25 cellular contexts compared by ENCODE assay signal in the genomic region with DNA sequence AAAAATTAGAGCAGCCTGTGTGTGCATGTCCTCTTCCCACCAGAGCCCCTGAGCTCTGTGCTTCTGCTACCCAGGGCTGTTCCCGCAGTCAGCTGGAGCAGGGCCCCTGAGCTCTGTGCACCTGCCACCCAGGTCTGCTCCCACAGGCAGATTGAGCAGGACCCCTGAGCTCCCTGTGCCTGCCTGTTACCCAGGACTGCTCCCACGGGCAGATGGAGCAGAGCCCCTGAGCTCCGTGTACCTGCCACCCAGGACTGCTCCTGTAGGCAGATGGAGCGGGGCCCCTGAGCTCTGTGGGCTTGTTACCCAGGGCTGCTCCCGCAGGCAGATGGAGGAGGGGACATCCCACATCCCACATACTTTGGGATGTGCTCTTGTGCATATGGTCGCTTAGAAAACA.
DNase-seq lines count a peak whose midpoint lies in the region; ATAC-seq, FAIRE-seq and TF ChIP-seq lines count a peak whose summit lies in the region.
"Had no signal": no experiment of that assay in that cellular context is flagged by ENCODE, and none has a peak within 500 bp of the region (broad histone marks: within the 10 kb centered on the region; RNA-seq: fewer than 3 reads in every experiment).

No MANE protein-coding gene starts in this region.

- H3K27ac ChIP-seq in H1 (ENCODE audit: low read depth, low read length) (no peak overlapping the region), lung (ENCODE audit: low read depth in 1 of 2, low read length in 1 of 2) (no peak overlapping the region), vagina (no peak overlapping the region)
- no peak overlapping the region for H3K27ac ChIP-seq in CD4-positive, alpha-beta T cell (ENCODE audit: low read depth, low read length)
- H3K27ac ChIP-seq: C4-2B, HL-60, SJSA1 had no signal

- peak overlapping the region; percentile 38 for H2BK120ac ChIP-seq in H1 (replicated peaks; ENCODE audit: low read depth, low read length)

- no peak overlapping the region for H4K5ac ChIP-seq in H1 (ENCODE audit: insufficient read length, low read depth, low read length)

- TF ChIP-seq EP300 in H1 (IDR thresholded peaks at IDR 0.05; ENCODE audit: borderline replicate concordance in 1 of 2, low read depth in 2 of 2, low read length in 2 of 2): no peak

- H3K36me3 Mint-ChIP-seq in activated naive CD4-positive, alpha-beta T cell treated with anti-CD3 and anti-CD28 coated beads, Interleukin-2, amount 50 U/mL, for 24 hours: no peaks in the 10 kb centered on the region
- no peaks in the 10 kb centered on the region for H3K36me3 Mint-ChIP-seq in CD4-positive, alpha-beta T cell (ENCODE audit: low read depth)

- no peaks in the 10 kb centered on the region for H3K27me3 Mint-ChIP-seq in activated naive CD4-positive, alpha-beta T cell treated with anti-CD3 and anti-CD28 coated beads, Interleukin-2, amount 50 U/mL, for 24 hours
- H3K27me3 Mint-ChIP-seq in CD4-positive, alpha-beta T cell: peaks cover 5% of the 10 kb centered on the region

- 91% methylated on average over 6 of the region's 6 CpGs; no CpG with 5 or more reads in 1 of the 2 experiments for WGBS in H1 (ENCODE audit: extremely low coverage in 1 of 2, insufficient coverage in 1 of 2, insufficient read length in 1 of 2, insufficient replicate concordance in 2 of 2, low coverage in 1 of 2, low lambda C conversion rate in 2 of 2, missing lambda C conversion rate in 1 of 2), 2 experiments
- 59 to 63% methylated on average over 6 of the region's 6 CpGs for WGBS in lung, 2 donors

- H3K79me2 ChIP-seq in H1 (ENCODE audit: control insufficient read depth in 1 of 2, insufficient read depth in 2 of 2, low read length in 2 of 2): no peaks in the 10 kb centered on the region

- H3K4me1 ChIP-seq in H1 (replicated peaks in 1 of 4; ENCODE audit: control insufficient read depth in 3 of 4, insufficient read depth in 4 of 4, low read length in 3 of 4) (no peaks in the 10 kb centered on the region; a peak in 1 of 7 replicates), lung (ENCODE audit: control insufficient read depth in 2 of 2, insufficient read depth in 2 of 2, low read length in 2 of 2) (no peaks in the 10 kb centered on the region), vagina (no peaks in the 10 kb centered on the region)
- H3K4me1 ChIP-seq: SJSA1 had no signal

- H4K91ac ChIP-seq in H1 (replicated peaks; ENCODE audit: insufficient read length, low read length): peak overlapping the region; percentile 38

- no peaks in the 10 kb centered on the region for H3K4me1 Mint-ChIP-seq in activated naive CD4-positive, alpha-beta T cell treated with anti-CD3 and anti-CD28 coated beads, Interleukin-2, amount 50 U/mL, for 24 hours
- H3K4me1 Mint-ChIP-seq in CD4-positive, alpha-beta T cell (ENCODE audit: low read depth): no peaks in the 10 kb centered on the region

- H3K9me3 Mint-ChIP-seq in activated naive CD4-positive, alpha-beta T cell treated with anti-CD3 and anti-CD28 coated beads, Interleukin-2, amount 50 U/mL, for 24 hours: no peaks in the 10 kb centered on the region
- no peaks in the 10 kb centered on the region for H3K9me3 Mint-ChIP-seq in CD4-positive, alpha-beta T cell

- H3K4me2 ChIP-seq in H1 (ENCODE audit: insufficient read depth in 1 of 2, low read depth in 2 of 2, low read length in 2 of 2): no peak overlapping the region

- H3K4ac ChIP-seq in H1 (replicated peaks; ENCODE audit: insufficient read length, low read depth, low read length): no peak overlapping the region

- no peaks in the 10 kb centered on the region for H3K79me1 ChIP-seq in H1 (ENCODE audit: low read depth, low read length)

- H3K9me3 ChIP-seq in H1 (ENCODE audit: insufficient read depth in 2 of 2, low read depth in 1 of 2, low read length in 1 of 2): no peaks in the 10 kb centered on the region
- peaks cover 0 to 6% of the 10 kb centered on the region in 2 donors for H3K9me3 ChIP-seq in lung (ENCODE audit: control insufficient read depth in 2 of 2, insufficient read depth in 1 of 2, low read length in 1 of 2)
- H3K9me3 ChIP-seq in vagina: no peaks in the 10 kb centered on the region
- no peaks in the 10 kb centered on the region for H3K9me3 ChIP-seq in CD4-positive, alpha-beta T cell (ENCODE audit: control insufficient read depth, low read length)
- H3K9me3 ChIP-seq: SJSA1 had no signal

- no peaks in the 10 kb centered on the region for H3K27me3 ChIP-seq in H1 (replicated peaks in 1 of 4; ENCODE audit: control insufficient read depth in 3 of 4, extremely low read depth in 1 of 4, insufficient read depth in 3 of 4, low read length in 3 of 4)
- H3K27me3 ChIP-seq in lung (ENCODE audit: control insufficient read depth, insufficient read depth): no peaks in the 10 kb centered on the region
- H3K27me3 ChIP-seq in vagina: no peaks in the 10 kb centered on the region
- H3K27me3 ChIP-seq in CD4-positive, alpha-beta T cell (ENCODE audit: control insufficient read depth, insufficient read depth, low read length): no peaks in the 10 kb centered on the region

- no peak for DNase-seq in activated naive CD4-positive, alpha-beta T cell (lab: John Stamatoyannopoulos, UW)
- DNase-seq in H1 (ENCODE audit: low read depth in 1 of 2, low spot score in 2 of 2) (peak in 1 of 2 experiments; percentile 45), lung (ENCODE audit: low spot score) (no peak), vagina (ENCODE audit: extremely low spot score in 2 of 2) (peak; percentile 55 to 80)
- no peak for DNase-seq in CD4-positive, alpha-beta T cell
- DNase-seq: AML-193; DMS53; GDM1; H7; KBM-7; MM.1S; NCI-H1048; NCI-H1436; NCI-H1930; NCI-H510A; NK-92 treated with Interleukin-12 subunit alpha and Interleukin-12 subunit beta, amount 100 ng/mL, for 24 hours had no signal

- TF ChIP-seq RAD21 in H1 (IDR thresholded peaks at IDR 0.05 in 1 of 2, conservative IDR thresholded peaks at IDR 0.05 in 1 of 2; ENCODE audit: low read depth in 2 of 2, low read length in 2 of 2): no peak

- H3K18ac ChIP-seq in H1 (ENCODE audit: extremely low read depth, low read length): no peak overlapping the region

- H3K9ac ChIP-seq in H1 (replicated peaks in 1 of 4; ENCODE audit: extremely low read depth in 1 of 4, low read depth in 3 of 4, low read length in 3 of 4): no peak overlapping the region

- no peak overlapping the region for H3K56ac ChIP-seq in H1 (replicated peaks; ENCODE audit: insufficient read length, low read depth, low read length)

- H2BK15ac ChIP-seq in H1 (ENCODE audit: low read length): no peak overlapping the region

- intact Hi-C loops in vagina (cut with DNase I): no loop called here
- intact Hi-C loops in CD4-positive, alpha-beta T cell (cut with DNase I, micrococcal nuclease): no loop called here

- no peak overlapping the region for H2AFZ ChIP-seq in H1 (ENCODE audit: low read length)

- H3K4me3 Mint-ChIP-seq in activated naive CD4-positive, alpha-beta T cell treated with anti-CD3 and anti-CD28 coated beads, Interleukin-2, amount 50 U/mL, for 24 hours: no peak overlapping the region
- H3K4me3 Mint-ChIP-seq in CD4-positive, alpha-beta T cell: no peak overlapping the region

- ATAC-seq in lung (ENCODE audit: insufficient read depth, low FRiP score) (peak; percentile 11), GM18505 (IDR thresholded peaks at IDR 0.05; ENCODE audit: unreplicated experiment) (no peak), HG03039 (IDR thresholded peaks at IDR 0.05; ENCODE audit: unreplicated experiment) (no peak)
- ATAC-seq in CD4-positive, alpha-beta T cell (ENCODE audit: poor library complexity): no peak
- ATAC-seq: Panc1 had no signal

- 0 out of 2 replicates have a peak overlapping the region, but pooled peaks have one; percentile 41 for H2BK20ac ChIP-seq in H1 (ENCODE audit: low read length)

- no peak overlapping the region for H4K8ac ChIP-seq in H1 (ENCODE audit: extremely low read depth, insufficient read depth, low read length)

- H3K27ac Mint-ChIP-seq in activated naive CD4-positive, alpha-beta T cell treated with anti-CD3 and anti-CD28 coated beads, Interleukin-2, amount 50 U/mL, for 24 hours: peak overlapping the region; percentile 35
- H3K27ac Mint-ChIP-seq in CD4-positive, alpha-beta T cell: no peak overlapping the region

- no peak overlapping the region for H2AK5ac ChIP-seq in H1 (ENCODE audit: low read depth, low read length)

- POLR2A ChIA-PET in H1 (lab: Charles Lee; ENCODE audit: partially characterized antibody): no interaction called here
- POLR2A ChIA-PET in CD4-positive, alpha-beta T cell (lab: Charles Lee): no interaction called here

- H3K23ac ChIP-seq in H1 (ENCODE audit: insufficient read length): no peak overlapping the region

- H3K14ac ChIP-seq in H1 (ENCODE audit: insufficient read length): no peak overlapping the region

- TF ChIP-seq POLR2A in H1 (IDR thresholded peaks at IDR 0.05; ENCODE audit: control extremely low read depth in 1 of 2, low read depth in 2 of 2, low read length in 2 of 2) (no peak), vagina (IDR thresholded peaks at IDR 0.05) (no peak), GM18505 (IDR thresholded peaks at IDR 0.05; ENCODE audit: borderline replicate concordance, extremely low read depth, insufficient read depth, insufficient read length) (no peak)

- no peak overlapping the region for H2BK5ac ChIP-seq in H1 (ENCODE audit: low read depth, low read length)

- no peak for TF ChIP-seq CTCF in H1 (IDR thresholded peaks at IDR 0.05; ENCODE audit: control extremely low read depth in 1 of 3, insufficient read depth in 1 of 3, low read depth in 1 of 3, low read length in 3 of 3)
- TF ChIP-seq CTCF in lung (IDR thresholded peaks at IDR 0.05; ENCODE audit: control extremely low read depth, extremely low read depth): no peak
- no peak for TF ChIP-seq CTCF in vagina (IDR thresholded peaks at IDR 0.05)
- no peak for TF ChIP-seq CTCF in CD4-positive, alpha-beta T cell (IDR thresholded peaks at IDR 0.05)

- H3K36me3 ChIP-seq in H1 (ENCODE audit: control insufficient read depth in 2 of 4, insufficient read depth in 4 of 4, low read length in 3 of 4): no peaks in the 10 kb centered on the region
- H3K36me3 ChIP-seq in lung (ENCODE audit: control insufficient read depth in 2 of 2, insufficient read depth in 2 of 2, low read length in 2 of 2): no peaks in the 10 kb centered on the region
- no peaks in the 10 kb centered on the region for H3K36me3 ChIP-seq in vagina
- H3K36me3 ChIP-seq: SJSA1 had no signal

- CTCF ChIA-PET in H1 (lab: Charles Lee; ENCODE audit: partially characterized antibody): interaction anchor here (0.7 kb wide), 1 partner anchor 10 kb away, joined by 5 read pairs; no protein-coding TSS in a partner anchor
- CTCF ChIA-PET in CD4-positive, alpha-beta T cell (lab: Charles Lee): no interaction called here

- no peaks in the 10 kb centered on the region for H3K23me2 ChIP-seq in H1 (ENCODE audit: low read depth, low read length)

- H3K4me3 ChIP-seq in H1 (ENCODE audit: extremely low read depth in 1 of 4, insufficient read depth in 2 of 4, low read depth in 3 of 4, low read length in 4 of 4) (no peak overlapping the region), lung (no peak overlapping the region), vagina (no peak overlapping the region)
- H3K4me3 ChIP-seq: SJSA1 had no signal

- no peaks in the 10 kb centered on the region for H4K20me1 ChIP-seq in H1 (replicated peaks in 1 of 2; ENCODE audit: control insufficient read depth in 1 of 2, insufficient read depth in 2 of 2, low read length in 2 of 2)

- FAIRE-seq in H1 (lab: Jason Lieb, UNC): no peak
- FAIRE-seq: D721Med, GM19239 had no signal

- no peak overlapping the region for H2BK12ac ChIP-seq in H1 (ENCODE audit: low read depth, low read length)

TF ChIP-seq in H1, 55 proteins besides CTCF, POLR2A, EP300 and RAD21 (continues in another document):
- no peak for TF ChIP-seq POU5F1 (IDR thresholded peaks at IDR 0.05; ENCODE audit: low read depth, low read length)

Comparison
In these comparisons a context has a peak if more than half of its experiments do, and no peak if none do; other contexts are left out.
1. DNase-seq: peak in vagina (2 of 2); none in activated naive CD4-positive, alpha-beta T cell (0 of 4), lung (single experiment) and CD4-positive, alpha-beta T cell (0 of 10).